In genomic region chr7:301291-302053, GRCh38 we compare ENCODE assay signal across 24 cellular contexts. TPM values are rescaled to one million over a fixed set of nuclear protein-coding genes. Genes with fewer than 3 reads are reported as not detected.
DNase-seq lines count a peak whose midpoint lies in the region; ATAC-seq and TF ChIP-seq lines count a peak whose summit lies in the region.
"Had no signal": no experiment of that assay in that cellular context is flagged by ENCODE, and none has a peak within 500 bp of the region (broad histone marks: within the 10 kb centered on the region; RNA-seq: fewer than 3 reads in every experiment).

No MANE protein-coding gene starts in this region.

- intact Hi-C loops in sigmoid colon (cut with DNase I) = no loop called here

- no peak for TF ChIP-seq EP300 in sigmoid colon (IDR thresholded peaks at IDR 0.05)

- H3K9me3 ChIP-seq in sigmoid colon = no peaks in the 10 kb centered on the region
- H3K9me3 ChIP-seq: SJCRH30 had no signal

- H3K27me3 ChIP-seq in sigmoid colon = peaks cover 0 to 4% (median 3%) of the 10 kb centered on the region in 3 donors
- H3K27me3 ChIP-seq: SJCRH30 had no signal

- ATAC-seq in HG02642 (IDR thresholded peaks at IDR 0.05; ENCODE audit: poor library complexity, unreplicated experiment) = no peak
- ATAC-seq: Panc1 had no signal

- no peak for TF ChIP-seq POLR2A in sigmoid colon (IDR thresholded peaks at IDR 0.05)

- H3K4me1 ChIP-seq in sigmoid colon = no peaks in the 10 kb centered on the region
- H3K4me1 ChIP-seq: SJCRH30 had no signal

- DNase-seq in activated effector memory CD4-positive, alpha-beta T cell treated with anti-CD3 and anti-CD28 coated beads, Interleukin-2, amount 50 U/mL, for 16 hours = peak; percentile 33
- no peak for DNase-seq in activated effector memory CD4-positive, alpha-beta T cell treated with Interleukin-2 at 50 U/mL for 16 hours
- peak; percentile 21 for DNase-seq in D341Med (ENCODE audit: low spot score)
- DNase-seq in left kidney (ENCODE audit: low read depth, low spot score) = peak; percentile 74
- DNase-seq in sigmoid colon = peak; percentile 47
- no peak for DNase-seq in NCI-H2171 (lab: John Stamatoyannopoulos, UW)
- no peak for DNase-seq in SW 1271 (lab: John Stamatoyannopoulos, UW)
- DNase-seq: 8988T, DMS53, H9, IMR-90, NCI-H1105, NCI-H146, NCI-H2029, NCI-H226, NCI-H510A treated with DMSO at 0.1 percent for 48 hours, NCI-H748 treated with DMSO at 0.1 percent for 48 hours, SJCRH30 had no signal

- TF ChIP-seq CTCF in sigmoid colon (IDR thresholded peaks at IDR 0.05) = no peak

- WGBS in sigmoid colon, 2 donors = 86 to 90% methylated on average over 34 of the region's 34 CpGs

- H3K27ac ChIP-seq in sigmoid colon = no peak overlapping the region
- H3K27ac ChIP-seq: C4-2B, HL-60, KMS-11, SJCRH30 had no signal

- H3K36me3 ChIP-seq in sigmoid colon = no peaks in the 10 kb centered on the region
- H3K36me3 ChIP-seq: SJCRH30 had no signal

- H3K4me3 ChIP-seq in sigmoid colon = no peak overlapping the region
- H3K4me3 ChIP-seq: SJCRH30 had no signal

RNA-seq across cellular contexts. Expression of gene FOXL3, which starts 11.5 kb away (rescaled TPM):
- total RNA-seq in sigmoid colon = not detected
- polyA plus RNA-seq in sigmoid colon = not detected
- total RNA-seq: H9, HT1080, IMR-90, SJCRH30 had no signal
- polyA plus RNA-seq: IMR-90 had no signal

Comparison
In these comparisons a context has a peak if more than half of its experiments do, and no peak if none do; other contexts are left out.
1. DNase-seq: peak in activated effector memory CD4-positive, alpha-beta T cell treated with anti-CD3 and anti-CD28 coated beads, Interleukin-2, amount 50 U/mL, for 16 hours (single experiment), D341Med (single experiment), left kidney (single experiment) and sigmoid colon (single experiment); none in activated effector memory CD4-positive, alpha-beta T cell treated with Interleukin-2 at 50 U/mL for 16 hours (single experiment), NCI-H2171 (single experiment) and SW 1271 (0 of 2).